ENCODE assay signal across 9 cellular contexts in the genomic region with DNA sequence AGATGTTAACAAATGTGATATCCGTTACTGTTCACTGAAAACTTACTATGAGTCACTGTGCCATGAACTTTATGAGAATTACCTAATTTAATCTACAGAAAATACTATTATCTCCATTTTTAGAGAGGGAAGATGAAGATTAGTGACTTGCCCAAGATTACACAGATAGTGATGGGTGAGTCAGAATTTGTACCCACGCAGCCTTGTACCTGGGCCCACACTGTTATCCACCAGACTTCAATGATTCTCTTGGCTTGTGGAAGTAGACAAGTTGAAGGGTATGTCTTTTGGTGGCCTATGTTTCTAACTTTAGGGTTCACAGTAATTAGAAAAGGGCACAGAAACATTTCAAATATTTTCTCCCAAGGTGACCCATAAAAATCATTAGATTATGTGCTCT.
"Had no signal": no experiment of that assay in that cellular context is flagged by ENCODE, and none has a peak within 500 bp of the region (broad histone marks: within the 10 kb centered on the region; RNA-seq: fewer than 3 reads in every experiment).

No MANE protein-coding gene starts in this region.

- H3K4me3 ChIP-seq: GM23248, HAP-1 had no signal

- ATAC-seq: HCT116, HepG2 had no signal

- H3K36me3 ChIP-seq: HAP-1 had no signal

- H3K9me3 ChIP-seq: HAP-1 had no signal

- H3K27me3 Mint-ChIP-seq: IgD-negative memory B cell had no signal

- H2AFZ ChIP-seq: GM23248 had no signal

- H3K4me1 Mint-ChIP-seq: IgD-negative memory B cell had no signal

- H3K27ac Mint-ChIP-seq: HFFc6 had no signal

- H3K9ac ChIP-seq: GM23248 had no signal

- H3K27ac ChIP-seq: GM23248, HL-60 had no signal

- H3K4me3 Mint-ChIP-seq: HFFc6, IgD-negative memory B cell had no signal

- H3K4me1 ChIP-seq: HAP-1 had no signal

- DNase-seq: GM23248, GOT3, H7, HFFc6 had no signal

- H3K36me3 Mint-ChIP-seq: IgD-negative memory B cell had no signal
